14 cellular contexts compared by ENCODE assay signal in genomic region chr12:80216890-80217559, GRCh38.
DNase-seq lines count a peak whose midpoint lies in the region; ATAC-seq, FAIRE-seq and TF ChIP-seq lines count a peak whose summit lies in the region.
"Had no signal": no experiment of that assay in that cellular context is flagged by ENCODE, and none has a peak within 500 bp of the region (broad histone marks: within the 10 kb centered on the region; RNA-seq: fewer than 3 reads in every experiment).

No MANE protein-coding gene starts in this region.

- WGBS in GM12878 (ENCODE audit: insufficient coverage, insufficient replicate concordance, low lambda C conversion rate, missing lambda C conversion rate) = 52% methylated on average over 6 of the region's 6 CpGs

- POLR2A ChIA-PET in GM12878 (lab: Charles Lee) = no interaction called here

- no peak for TF ChIP-seq RAD21 in GM12878 (IDR thresholded peaks at IDR 0.05; ENCODE audit: insufficient read depth, low read depth, low read length)

- H3K27ac ChIP-seq in GM12878 (ENCODE audit: control insufficient read depth, insufficient read depth) (no peak overlapping the region), osteoblast (ENCODE audit: low read depth, low read length) (no peak overlapping the region)
- H3K27ac ChIP-seq: tibial artery had no signal

- RAD21 ChIA-PET in GM12878 (lab: Charles Lee; ENCODE audit: unreplicated experiment) = interaction anchor here (1.0 kb wide), 1 partner anchor 281 kb away, joined by 3 read pairs; no protein-coding TSS in a partner anchor

- SMC1A ChIA-PET in GM12878 (lab: Charles Lee; ENCODE audit: uncharacterized antibody, unreplicated experiment) = no interaction called here

- in situ Hi-C loops in G401 (cut with HindIII; ENCODE audit: low sequenced_read_pairs) (no loop called here), KBM-7 (cut with MboI; ENCODE audit: low pct_unique_long_range_greater_than_20kb, low sequenced_read_pairs) (no loop called here), GM12878 (cut with MboI) (no loop called here)

- H3K4me2 ChIP-seq in GM12878 (ENCODE audit: control insufficient read depth, insufficient read depth) = peak overlapping the region; percentile 41; the same call in 1 of the 2 replicates
- H3K4me2 ChIP-seq in osteoblast (ENCODE audit: insufficient read depth, low read length) = no peak overlapping the region

- intact Hi-C loops in GM12878 (cut with micrococcal nuclease; ENCODE audit: unreplicated experiment) = no loop called here

- peak; percentile 68 for DNase-seq in G401 (ENCODE audit: low spot score)
- DNase-seq in KBM-7 = peak; percentile 23
- peak; percentile 39 for DNase-seq in GM12878 (ENCODE audit: low read depth, low spot score)
- DNase-seq in osteoblast (ENCODE audit: insufficient read length, low spot score, missing footprints) = no peak
- no peak for DNase-seq in COR-L47 (lab: John Stamatoyannopoulos, UW)
- DNase-seq: activated CD4-positive, alpha-beta T cell treated with anti-CD3 and anti-CD28 coated beads for 36 hours; effector memory CD8-positive, alpha-beta T cell; stimulated activated CD4-positive, alpha-beta T cell treated with anti-CD3 and anti-CD28 coated beads, Interleukin-4, amount 100 ng/mL, for 4 hours; tibial artery had no signal

- CTCF ChIA-PET in GM12878 (lab: Yijun Ruan, JAX) = interaction anchor here (1.0 kb wide), 1 partner anchor 22 kb away, joined by 3 read pairs; no protein-coding TSS in a partner anchor

- H3K36me3 ChIP-seq in GM12878 (ENCODE audit: control insufficient read depth in 2 of 2, insufficient read depth in 2 of 2, low read length in 1 of 2) (no peaks in the 10 kb centered on the region), osteoblast (ENCODE audit: insufficient read depth, low read length) (no peaks in the 10 kb centered on the region)
- H3K36me3 ChIP-seq: tibial artery had no signal

- H2AFZ ChIP-seq in GM12878 (ENCODE audit: control insufficient read depth, low read depth, low read length) (no peak overlapping the region), osteoblast (ENCODE audit: low read length) (no peak overlapping the region)

- H3K4me1 ChIP-seq in GM12878 (ENCODE audit: control insufficient read depth, insufficient read depth, low read length) (peaks cover 20% of the 10 kb centered on the region), osteoblast (ENCODE audit: insufficient read depth, low read length) (no peaks in the 10 kb centered on the region)
- H3K4me1 ChIP-seq: tibial artery had no signal

- no peak for FAIRE-seq in GM12878 (lab: Jason Lieb, UNC)

- ATAC-seq in GM21367 (IDR thresholded peaks at IDR 0.05; ENCODE audit: unreplicated experiment) (peak; percentile 61), GM12878 (peak; percentile 86), GM21515 (IDR thresholded peaks at IDR 0.05; ENCODE audit: unreplicated experiment) (no peak), GM19324 (IDR thresholded peaks at IDR 0.05; ENCODE audit: low FRiP score, unreplicated experiment) (no peak)
- ATAC-seq: activated CD4-positive, alpha-beta T cell treated with anti-CD3 and anti-CD28 coated beads for 36 hours; effector memory CD8-positive, alpha-beta T cell; natural killer cell treated with Interleukin-12 subunit alpha and Interleukin-12 subunit beta and Interleukin-15 and Interleukin-18, amount 100 ng/mL, for 72 hours; Panc1 had no signal

- H3K9me3 ChIP-seq in GM12878 (replicated peaks; ENCODE audit: control insufficient read depth, insufficient read depth, low read length) (no peaks in the 10 kb centered on the region), osteoblast (ENCODE audit: low read depth, low read length) (no peaks in the 10 kb centered on the region)
- H3K9me3 ChIP-seq: tibial artery had no signal

- no peak overlapping the region for H3K9ac ChIP-seq in GM12878 (ENCODE audit: control insufficient read depth, insufficient read depth, low read length)

- no TSS peak for BruUV-seq in GM12878 (replicated peaks; lab: Mats Ljungman, UMichigan)

- TF ChIP-seq EP300 in GM12878 (IDR thresholded peaks at IDR 0.05; ENCODE audit: borderline replicate concordance in 1 of 2, control insufficient read depth in 1 of 2, low read depth in 2 of 2, low read length in 2 of 2) = peak in 1 of 2 experiments; percentile 31; a peak in 1 of 4 replicates

- TF ChIP-seq CTCF in GM12878 (IDR thresholded peaks at IDR 0.05 in 2 of 3, conservative IDR thresholded peaks at IDR 0.05 in 1 of 3; ENCODE audit: control insufficient read depth in 2 of 3, extremely low read depth in 1 of 3, insufficient read depth in 1 of 3, low read depth in 3 of 3, low read length in 3 of 3) (no peak), osteoblast (IDR thresholded peaks at IDR 0.05; ENCODE audit: extremely low read depth, low read depth, low read length) (no peak)

- no peak for TF ChIP-seq POLR2A in GM12878 (IDR thresholded peaks at IDR 0.05; ENCODE audit: low read depth, low read length)

- H3K4me3 ChIP-seq in GM12878 (no peak overlapping the region), osteoblast (ENCODE audit: insufficient read depth, low read length) (no peak overlapping the region)
- H3K4me3 ChIP-seq: tibial artery had no signal

- no peaks in the 10 kb centered on the region for H4K20me1 ChIP-seq in GM12878 (ENCODE audit: control insufficient read depth, insufficient read depth)
- H4K20me1 ChIP-seq in osteoblast (ENCODE audit: insufficient read depth, low read length) = no peaks in the 10 kb centered on the region

- no peaks in the 10 kb centered on the region for H3K27me3 ChIP-seq in GM12878 (replicated peaks in 1 of 2; ENCODE audit: control insufficient read depth in 2 of 2, insufficient read depth in 2 of 2, low read length in 1 of 2)
- H3K27me3 ChIP-seq in osteoblast (ENCODE audit: insufficient read depth, low read length) = no peaks in the 10 kb centered on the region
- H3K27me3 ChIP-seq: tibial artery had no signal

- H3K79me2 ChIP-seq in GM12878 (ENCODE audit: control insufficient read depth, insufficient read depth, low read length) (no peaks in the 10 kb centered on the region), osteoblast (ENCODE audit: insufficient read depth, low read length) (no peaks in the 10 kb centered on the region)

TF ChIP-seq in GM12878, 131 proteins besides CTCF, POLR2A, EP300 and RAD21 (continues in another document):
- TF ChIP-seq BCLAF1 (IDR thresholded peaks at IDR 0.05) (no peak), HCFC1 (IDR thresholded peaks at IDR 0.05; ENCODE audit: low read length) (no peak), KLF5 (IDR thresholded peaks at IDR 0.05; ENCODE audit: partially characterized antibody) (no peak), MLLT1 (IDR thresholded peaks at IDR 0.05) (no peak), HSF1 (IDR thresholded peaks at IDR 0.05; ENCODE audit: low read depth, low read length) (no peak), CHD1 (IDR thresholded peaks at IDR 0.05; ENCODE audit: low read depth, low read length) (no peak)

Comparison
In these comparisons a context has a peak if more than half of its experiments do, and no peak if none do; other contexts are left out.
1. DNase-seq: peak in G401 (single experiment), KBM-7 (single experiment) and GM12878 (single experiment); none in osteoblast (single experiment) and COR-L47 (single experiment).
2. ATAC-seq: peak in GM21367 (single experiment) and GM12878 (single experiment); none in GM21515 (single experiment) and GM19324 (single experiment).